In the genomic region with DNA sequence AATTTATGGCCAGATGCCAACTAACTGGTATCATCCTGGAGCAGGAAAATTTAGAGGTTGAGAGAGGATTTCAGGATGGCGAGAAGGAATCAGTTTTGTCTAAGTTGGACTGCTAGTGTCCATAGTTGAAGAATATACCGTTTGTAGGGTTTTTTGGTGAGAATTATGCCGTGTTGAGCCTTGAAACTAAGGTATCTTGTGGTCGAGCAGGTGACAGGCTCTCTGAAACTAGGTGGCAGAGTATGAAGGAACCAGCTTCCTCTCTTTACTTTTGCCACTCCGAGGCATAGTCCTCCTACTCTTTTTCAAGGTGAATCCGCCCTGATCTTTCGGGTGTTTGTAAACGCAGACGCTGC, we compare ENCODE assay signal across 8 cellular contexts. TPM values are rescaled to one million over a fixed set of nuclear protein-coding genes. Genes with fewer than 3 reads are reported as not detected.
DNase-seq lines count a peak whose midpoint lies in the region; ATAC-seq and FAIRE-seq lines count a peak whose summit lies in the region.

No MANE protein-coding gene starts in this region.

- H3K27ac ChIP-seq in skin epidermis: peak overlapping the region in 13 of 21 experiments; percentile 24 to 98 (median 59)

- H3K4me3 ChIP-seq in skin epidermis: no peak overlapping the region

- peak; percentile 81 for ATAC-seq in GM18909 (IDR thresholded peaks at IDR 0.05; ENCODE audit: poor library complexity, unreplicated experiment)
- peak; percentile 83 for ATAC-seq in HG02798 (IDR thresholded peaks at IDR 0.05; ENCODE audit: poor library complexity, unreplicated experiment)
- ATAC-seq in left colon: no peak

- intact Hi-C loops in left colon (cut with DNase I, micrococcal nuclease): no loop called here

- DNase-seq in T-helper 22 cell (ENCODE audit: low read depth): peak; percentile 9
- DNase-seq in GF-D8 (lab: John Stamatoyannopoulos, UW): no peak
- no peak for DNase-seq in left colon
- DNase-seq in NOMO-1 treated with DMSO at 0.1 percent for 48 hours (lab: John Stamatoyannopoulos, UW; ENCODE audit: unreplicated experiment): no peak
- DNase-seq in HTR-8/SVneo (ENCODE audit: insufficient read length, low spot score): no peak

- FAIRE-seq in HTR-8/SVneo (lab: Jason Lieb, UNC): no peak

RNA-seq across cellular contexts. Expression of a gene that starts 9.7 kb away (rescaled TPM):
- total RNA-seq in left colon: 10 to 100 TPM in 1 of 2 donors, 1 to 10 TPM in 1; 4.8 to 10.9 TPM
